ENCODE assay signal across 16 cellular contexts in genomic region chr14:22500525-22500924, GRCh38.
DNase-seq lines count a peak whose midpoint lies in the region; ATAC-seq, FAIRE-seq and TF ChIP-seq lines count a peak whose summit lies in the region.
"Had no signal": no experiment of that assay in that cellular context is flagged by ENCODE, and none has a peak within 500 bp of the region (broad histone marks: within the 10 kb centered on the region; RNA-seq: fewer than 3 reads in every experiment).

No MANE protein-coding gene starts in this region.

- H3K27me3 ChIP-seq in right cardiac atrium (ENCODE audit: control insufficient read depth, insufficient read depth) (no peaks in the 10 kb centered on the region), endothelial cell of umbilical vein (ENCODE audit: control insufficient read depth in 2 of 2, insufficient read depth in 2 of 2, low read length in 2 of 2) (peaks cover 5 to 8% of the 10 kb centered on the region in 2 experiments), Caco-2 (replicated peaks; ENCODE audit: control insufficient read depth, insufficient read depth, low read length) (no peaks in the 10 kb centered on the region)
- H3K27me3 ChIP-seq: foreskin keratinocyte, testis had no signal

- DNase-seq in right cardiac atrium (no peak), left ventricle myocardium superior (no peak), activated B cell treated with CpG ODN at 0.5 μM for 24 hours (no peak), endothelial cell of umbilical vein (ENCODE audit: low read depth, low spot score) (no peak), HuH-7.5 (ENCODE audit: low spot score) (no peak), Caco-2 (no peak), CD14-positive monocyte (ENCODE audit: low spot score) (no peak)
- DNase-seq: AML-193; foreskin keratinocyte; midbrain; NCI-H1436 treated with DMSO at 0.1 percent for 48 hours; NCI-H2171 treated with DMSO at 0.1 percent for 48 hours; NCI-H774; stimulated activated CD4-positive, alpha-beta T cell treated with anti-CD3 and anti-CD28 coated beads, Interleukin-2, amount 100 ng/mL, for 48 hours; testis had no signal

- BruUV-seq in endothelial cell of umbilical vein (replicated peaks; lab: Mats Ljungman, UMichigan) (no TSS peak), Caco-2 (replicated peaks; lab: Mats Ljungman, UMichigan) (no TSS peak)

- peak overlapping the region; percentile 45 for H3K27ac ChIP-seq in right cardiac atrium (ENCODE audit: low read length)
- H3K27ac ChIP-seq in endothelial cell of umbilical vein (ENCODE audit: insufficient read depth, low read depth, low read length) = no peak overlapping the region
- H3K27ac ChIP-seq: foreskin keratinocyte, RWPE1, testis had no signal

- H3K4me3 Mint-ChIP-seq in activated B cell treated with CpG ODN at 0.5 μM for 24 hours (no peak overlapping the region), Caco-2 (ENCODE audit: unreplicated experiment) (no peak overlapping the region), CD14-positive monocyte (no peak overlapping the region)

- H3K4me3 ChIP-seq in right cardiac atrium (ENCODE audit: low read length) (no peak overlapping the region), endothelial cell of umbilical vein (replicated peaks in 1 of 3; ENCODE audit: insufficient read depth in 1 of 3, low read depth in 1 of 3, low read length in 3 of 3) (no peak overlapping the region), Caco-2 (ENCODE audit: low read depth, low read length) (no peak overlapping the region)
- H3K4me3 ChIP-seq: testis had no signal

- no peak overlapping the region for H3K9ac ChIP-seq in endothelial cell of umbilical vein (replicated peaks; ENCODE audit: extremely low read depth, insufficient read depth, low read length)

- H2AFZ ChIP-seq in endothelial cell of umbilical vein (ENCODE audit: low read depth, low read length) = no peak overlapping the region

- H3K36me3 ChIP-seq in endothelial cell of umbilical vein (ENCODE audit: control insufficient read depth in 2 of 2, extremely low read depth in 1 of 2, insufficient read depth in 2 of 2, low read length in 2 of 2) (no peaks in the 10 kb centered on the region), Caco-2 (ENCODE audit: control insufficient read depth, insufficient read depth, low read length) (no peaks in the 10 kb centered on the region)

- H3K27me3 Mint-ChIP-seq in activated B cell treated with CpG ODN at 0.5 μM for 24 hours = no peaks in the 10 kb centered on the region
- H3K27me3 Mint-ChIP-seq in Caco-2 (ENCODE audit: insufficient read depth, unreplicated experiment) = no peaks in the 10 kb centered on the region
- H3K27me3 Mint-ChIP-seq in CD14-positive monocyte (ENCODE audit: low read depth in 3 of 3) = peaks cover 0 to 2% (median 0%) of the 10 kb centered on the region in 3 donors

- H3K36me3 Mint-ChIP-seq in activated B cell treated with CpG ODN at 0.5 μM for 24 hours (ENCODE audit: low read depth) (no peaks in the 10 kb centered on the region), Caco-2 (ENCODE audit: insufficient read depth, unreplicated experiment) (no peaks in the 10 kb centered on the region), CD14-positive monocyte (no peaks in the 10 kb centered on the region)

- H3K9me3 ChIP-seq in right cardiac atrium (ENCODE audit: control insufficient read depth, low read length) = no peaks in the 10 kb centered on the region
- H3K9me3 ChIP-seq in endothelial cell of umbilical vein (replicated peaks; ENCODE audit: control insufficient read depth, insufficient read depth, low read length) = no peaks in the 10 kb centered on the region
- H3K9me3 ChIP-seq in Caco-2 = no peaks in the 10 kb centered on the region
- H3K9me3 ChIP-seq: testis had no signal

- FAIRE-seq in endothelial cell of umbilical vein (lab: Jason Lieb, UNC) = peak; percentile 15

- H3K9me1 ChIP-seq in endothelial cell of umbilical vein (replicated peaks; ENCODE audit: control insufficient read depth, extremely low read depth, insufficient read depth, low read length) = no peaks in the 10 kb centered on the region

- H3K4me2 ChIP-seq in endothelial cell of umbilical vein (ENCODE audit: insufficient read depth, low read length) = no peak overlapping the region

- dilution Hi-C loops in endothelial cell of umbilical vein (cut with MboI; ENCODE audit: extremely low pct_ligation_motif_present, low sequenced_read_pairs) = no loop called here

- intact Hi-C loops in right cardiac atrium (cut with DNase I) = no loop called here
- intact Hi-C loops in left ventricle myocardium superior (cut with micrococcal nuclease) = no loop called here
- intact Hi-C loops in activated B cell treated with CpG ODN at 0.5 μM for 24 hours (cut with micrococcal nuclease) = no loop called here
- intact Hi-C loops in endothelial cell of umbilical vein (cut with micrococcal nuclease) = no loop called here
- intact Hi-C loops in Caco-2 (cut with micrococcal nuclease; ENCODE audit: unreplicated experiment) = no loop called here
- intact Hi-C loops in CD14-positive monocyte (cut with micrococcal nuclease) = no loop called here

- ATAC-seq in right cardiac atrium (no peak), left ventricle myocardium superior (no peak), activated B cell treated with CpG ODN at 0.5 μM for 24 hours (ENCODE audit: low read depth) (no peak)
- ATAC-seq: foreskin keratinocyte had no signal

- no peaks in the 10 kb centered on the region for H3K9me3 Mint-ChIP-seq in activated B cell treated with CpG ODN at 0.5 μM for 24 hours
- H3K9me3 Mint-ChIP-seq in Caco-2 (ENCODE audit: unreplicated experiment) = no peaks in the 10 kb centered on the region
- peaks cover 0 to 3% (median 0%) of the 10 kb centered on the region in 7 donors for H3K9me3 Mint-ChIP-seq in CD14-positive monocyte

- CTCF ChIA-PET in activated B cell treated with CpG ODN at 0.5 μM for 24 hours (lab: Charles Lee) (interaction anchor here (2.0 kb wide), 1 partner anchor 69 kb away, joined by 8 read pairs; no protein-coding TSS in a partner anchor), endothelial cell of umbilical vein (lab: Charles Lee) (interaction anchor here (1.6 kb wide), 1 partner anchor 12 kb away, joined by 4 read pairs; no protein-coding TSS in a partner anchor), Caco-2 (lab: Charles Lee) (interaction anchor here (0.6 kb wide), 1 partner anchor 332 kb away, joined by 3 read pairs; no protein-coding TSS in a partner anchor)

- 78% methylated on average over 2 of the region's 2 CpGs for WGBS in right cardiac atrium

- H3K79me2 ChIP-seq in endothelial cell of umbilical vein (ENCODE audit: control insufficient read depth, insufficient read depth, low read length) = no peaks in the 10 kb centered on the region

- no peaks in the 10 kb centered on the region for H4K20me1 ChIP-seq in endothelial cell of umbilical vein (replicated peaks; ENCODE audit: control insufficient read depth, extremely low read depth, insufficient read depth, low read length)

- POLR2A ChIA-PET in activated B cell treated with CpG ODN at 0.5 μM for 24 hours (lab: Charles Lee) = interaction anchor here (0.5 to 3.8 kb wide), 5 partner anchors 10 to 293 kb away, joined by 3 to 11 read pairs (median 5); no protein-coding TSS in a partner anchor
- POLR2A ChIA-PET in endothelial cell of umbilical vein (lab: Charles Lee) = interaction anchor here (0.6 kb wide), 1 partner anchor 403 kb away, joined by 3 read pairs; no protein-coding TSS in a partner anchor
- POLR2A ChIA-PET in Caco-2 (lab: Charles Lee) = no interaction called here

- peaks cover 6% of the 10 kb centered on the region for H3K4me1 ChIP-seq in right cardiac atrium (ENCODE audit: control insufficient read depth, insufficient read depth, low read length)
- no peaks in the 10 kb centered on the region for H3K4me1 ChIP-seq in endothelial cell of umbilical vein (ENCODE audit: control insufficient read depth, extremely low read depth, insufficient read depth, low read length)
- peaks cover 4% of the 10 kb centered on the region; the same call in 1 of the 2 replicates for H3K4me1 ChIP-seq in Caco-2

- H3K27ac Mint-ChIP-seq in activated B cell treated with CpG ODN at 0.5 μM for 24 hours (peak overlapping the region; percentile 12), Caco-2 (ENCODE audit: unreplicated experiment) (no peak overlapping the region), CD14-positive monocyte (no peak overlapping the region)

- no peak for TF ChIP-seq POLR2A in endothelial cell of umbilical vein (IDR thresholded peaks at IDR 0.05; ENCODE audit: low read depth, low read length)

- peaks cover 53% of the 10 kb centered on the region for H3K4me1 Mint-ChIP-seq in activated B cell treated with CpG ODN at 0.5 μM for 24 hours
- peaks cover 6% of the 10 kb centered on the region for H3K4me1 Mint-ChIP-seq in Caco-2 (ENCODE audit: low read depth, unreplicated experiment)
- no peaks in the 10 kb centered on the region for H3K4me1 Mint-ChIP-seq in CD14-positive monocyte

- TF ChIP-seq CTCF in activated B cell treated with CpG ODN at 0.5 μM for 24 hours (IDR thresholded peaks at IDR 0.05) = no peak
- no peak for TF ChIP-seq CTCF in endothelial cell of umbilical vein (IDR thresholded peaks at IDR 0.05; ENCODE audit: extremely low read depth in 1 of 2, insufficient read depth in 1 of 2, low read depth in 1 of 2, low read length in 2 of 2)
- no peak for TF ChIP-seq CTCF in Caco-2 (IDR thresholded peaks at IDR 0.05; ENCODE audit: insufficient read depth in 1 of 2, low read depth in 1 of 2, low read length in 1 of 2, severe bottlenecking in 1 of 2, unreplicated experiment in 1 of 2)
- TF ChIP-seq CTCF in CD14-positive monocyte (IDR thresholded peaks at IDR 0.05) = no peak

TF ChIP-seq in endothelial cell of umbilical vein, 7 proteins besides CTCF, POLR2A, EP300 and RAD21:
- TF ChIP-seq EZH2 (IDR thresholded peaks at IDR 0.05; ENCODE audit: borderline replicate concordance, low read depth, low read length, severe bottlenecking) = no peak
- TF ChIP-seq MAX (IDR thresholded peaks at IDR 0.05; ENCODE audit: insufficient read depth, insufficient read length) = no peak
- TF ChIP-seq FOS (IDR thresholded peaks at IDR 0.05; ENCODE audit: borderline replicate concordance, insufficient read depth, low read length) = no peak
- TF ChIP-seq MYC (IDR thresholded peaks at IDR 0.05; ENCODE audit: low read depth, low read length) = no peak
- TF ChIP-seq JUN (IDR thresholded peaks at IDR 0.05; ENCODE audit: borderline replicate concordance, insufficient read depth, insufficient read length, low read depth) = no peak
- no peak for TF ChIP-seq POLR2AphosphoS5 (IDR thresholded peaks at IDR 0.05; ENCODE audit: insufficient read depth, low read depth, low read length)
- TF ChIP-seq GATA2 (IDR thresholded peaks at IDR 0.05; ENCODE audit: insufficient read depth, insufficient read length, low read depth, low read length) = no peak
TF ChIP-seq in endothelial cell of umbilical vein: peak in this region for 0.
